9 cellular contexts compared by ENCODE assay signal in the genomic region with DNA sequence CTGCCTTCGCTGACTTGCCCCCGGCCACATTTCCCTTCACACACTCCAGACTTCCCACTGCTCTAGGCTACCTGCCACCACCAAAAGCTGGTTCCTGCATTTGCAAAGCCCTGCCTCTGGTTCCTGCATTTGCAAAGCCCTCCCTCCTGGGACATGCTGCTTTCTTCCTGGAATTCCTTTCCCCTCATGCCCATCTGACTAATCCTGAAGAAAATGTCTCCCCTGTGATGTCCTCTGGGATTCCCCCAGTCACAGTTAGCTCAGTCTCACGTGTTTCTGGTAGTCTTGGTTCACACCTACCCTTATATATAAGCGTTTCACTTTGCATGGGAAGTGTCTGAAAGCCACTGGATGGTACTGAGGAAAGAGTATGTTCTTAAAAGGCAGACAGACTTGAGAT.
DNase-seq lines count a peak whose midpoint lies in the region; ATAC-seq and TF ChIP-seq lines count a peak whose summit lies in the region.
"Had no signal": no experiment of that assay in that cellular context is flagged by ENCODE, and none has a peak within 500 bp of the region (broad histone marks: within the 10 kb centered on the region; RNA-seq: fewer than 3 reads in every experiment).

No MANE protein-coding gene starts in this region.

- CTCF ChIA-PET in HEK293 (lab: Yijun Ruan, JAX), result interaction anchor here (0.6 to 5.2 kb wide), 10 partner anchors 8 to 876 kb away, joined by 3 to 68 read pairs (median 8); no protein-coding TSS in a partner anchor

- no peak overlapping the region for H3K4me3 ChIP-seq in HEK293 (ENCODE audit: low read depth, low read length)
- peak overlapping the region; percentile 2 for H3K4me3 ChIP-seq in skeletal muscle satellite cell (ENCODE audit: low read length)
- H3K4me3 ChIP-seq in colonic mucosa, result no peak overlapping the region

- TF ChIP-seq CTCF in HEK293 (tag by site-specific recombination; IDR thresholded peaks at IDR 0.05), result no peak
- TF ChIP-seq CTCF in colonic mucosa (IDR thresholded peaks at IDR 0.05), result no peak

- H3K36me3 ChIP-seq in HEK293 (ENCODE audit: control insufficient read depth in 2 of 2, insufficient read depth in 1 of 2, low read length in 2 of 2) (peaks cover 0 to 9% of the 10 kb centered on the region in 2 experiments; a peak in 1 of 3 replicates), skeletal muscle satellite cell (ENCODE audit: insufficient read depth, low read length) (peaks cover 78% of the 10 kb centered on the region), colonic mucosa (no peaks in the 10 kb centered on the region)

- DNase-seq in amniotic epithelial cell (ENCODE audit: low read depth), result peak; percentile 54
- DNase-seq in foreskin melanocyte, result peak; percentile 42
- no peak for DNase-seq in left colon
- DNase-seq in T-helper 17 cell, result no peak
- DNase-seq in colonic mucosa, result no peak
- DNase-seq: NCI-H1105 had no signal

- intact Hi-C loops in left colon (cut with DNase I, micrococcal nuclease), result loop anchor here (5.0 to 10.0 kb wide), 2 partner anchors 159 to 161 kb away; no protein-coding TSS in a partner anchor
- intact Hi-C loops in colonic mucosa (cut with DNase I), result loop anchor here (5.0 kb wide), 1 partner anchor 179 kb away; no protein-coding TSS in a partner anchor

- ATAC-seq in left colon (no peak), T-helper 17 cell (no peak)

- H3K27me3 ChIP-seq in skeletal muscle satellite cell (ENCODE audit: control insufficient read depth, insufficient read depth, low read length) (no peaks in the 10 kb centered on the region), colonic mucosa (no peaks in the 10 kb centered on the region)

- peaks cover 27% of the 10 kb centered on the region for H3K27me3 Mint-ChIP-seq in T-helper 17 cell

- H3K9me3 ChIP-seq in HEK293 (ENCODE audit: control insufficient read depth, insufficient read depth, low read depth, low read length), result no peaks in the 10 kb centered on the region
- H3K9me3 ChIP-seq in skeletal muscle satellite cell (replicated peaks; ENCODE audit: low read length), result no peaks in the 10 kb centered on the region
- no peaks in the 10 kb centered on the region for H3K9me3 ChIP-seq in T-helper 17 cell (ENCODE audit: control insufficient read depth, low read length, poor library complexity, severe bottlenecking)
- H3K9me3 ChIP-seq in colonic mucosa, result no peaks in the 10 kb centered on the region

- H3K36me3 Mint-ChIP-seq in T-helper 17 cell (ENCODE audit: low read depth), result peaks cover 3% of the 10 kb centered on the region
- H3K36me3 Mint-ChIP-seq: activated naive CD8-positive, alpha-beta T cell had no signal

- no peak overlapping the region for H3K4me3 Mint-ChIP-seq in T-helper 17 cell
- H3K4me3 Mint-ChIP-seq: activated naive CD8-positive, alpha-beta T cell had no signal

- peak overlapping the region; percentile 11 for H3K4me2 ChIP-seq in skeletal muscle satellite cell (ENCODE audit: low read length)

- H3K4me1 ChIP-seq in HEK293 (ENCODE audit: control insufficient read depth, insufficient read depth, low read length), result peaks cover 12% of the 10 kb centered on the region
- peaks cover 52% of the 10 kb centered on the region for H3K4me1 ChIP-seq in skeletal muscle satellite cell (ENCODE audit: control insufficient read depth, insufficient read depth, low read length)
- peaks cover 4% of the 10 kb centered on the region for H3K4me1 ChIP-seq in colonic mucosa

- H3K4me1 Mint-ChIP-seq in T-helper 17 cell, result peaks cover 6% of the 10 kb centered on the region

- H3K9ac ChIP-seq in skeletal muscle satellite cell (ENCODE audit: low read depth, low read length), result peak overlapping the region; percentile 4
- H3K9ac ChIP-seq in colonic mucosa (ENCODE audit: low read depth in 2 of 2, low read length in 2 of 2), result no peak overlapping the region

- H3K27ac ChIP-seq in HEK293 (ENCODE audit: extremely low read depth, low read depth, low read length) (peak overlapping the region; percentile 55; the same call in 1 of the 2 replicates), colonic mucosa (no peak overlapping the region)

- H3K27ac Mint-ChIP-seq in T-helper 17 cell, result no peak overlapping the region
- H3K27ac Mint-ChIP-seq: activated naive CD8-positive, alpha-beta T cell had no signal

- POLR2A ChIA-PET in HEK293 (lab: Yijun Ruan, JAX), result no interaction called here

TF ChIP-seq in HEK293, 187 proteins besides CTCF, POLR2A, EP300 and RAD21 (continues in another document):
- TF ChIP-seq, protein P1, sequence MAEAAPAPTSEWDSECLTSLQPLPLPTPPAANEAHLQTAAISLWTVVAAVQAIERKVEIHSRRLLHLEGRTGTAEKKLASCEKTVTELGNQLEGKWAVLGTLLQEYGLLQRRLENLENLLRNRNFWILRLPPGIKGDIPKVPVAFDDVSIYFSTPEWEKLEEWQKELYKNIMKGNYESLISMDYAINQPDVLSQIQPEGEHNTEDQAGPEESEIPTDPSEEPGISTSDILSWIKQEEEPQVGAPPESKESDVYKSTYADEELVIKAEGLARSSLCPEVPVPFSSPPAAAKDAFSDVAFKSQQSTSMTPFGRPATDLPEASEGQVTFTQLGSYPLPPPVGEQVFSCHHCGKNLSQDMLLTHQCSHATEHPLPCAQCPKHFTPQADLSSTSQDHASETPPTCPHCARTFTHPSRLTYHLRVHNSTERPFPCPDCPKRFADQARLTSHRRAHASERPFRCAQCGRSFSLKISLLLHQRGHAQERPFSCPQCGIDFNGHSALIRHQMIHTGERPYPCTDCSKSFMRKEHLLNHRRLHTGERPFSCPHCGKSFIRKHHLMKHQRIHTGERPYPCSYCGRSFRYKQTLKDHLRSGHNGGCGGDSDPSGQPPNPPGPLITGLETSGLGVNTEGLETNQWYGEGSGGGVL (tag by site-specific recombination; IDR thresholded peaks at IDR 0.05), result no peak
- no peak for TF ChIP-seq ZNF274 (IDR thresholded peaks at IDR 0.05; ENCODE audit: low read length)
- no peak for TF ChIP-seq ZNF274 (tag by site-specific recombination; IDR thresholded peaks at IDR 0.05; ENCODE audit: borderline replicate concordance)
- TF ChIP-seq, protein P2, sequence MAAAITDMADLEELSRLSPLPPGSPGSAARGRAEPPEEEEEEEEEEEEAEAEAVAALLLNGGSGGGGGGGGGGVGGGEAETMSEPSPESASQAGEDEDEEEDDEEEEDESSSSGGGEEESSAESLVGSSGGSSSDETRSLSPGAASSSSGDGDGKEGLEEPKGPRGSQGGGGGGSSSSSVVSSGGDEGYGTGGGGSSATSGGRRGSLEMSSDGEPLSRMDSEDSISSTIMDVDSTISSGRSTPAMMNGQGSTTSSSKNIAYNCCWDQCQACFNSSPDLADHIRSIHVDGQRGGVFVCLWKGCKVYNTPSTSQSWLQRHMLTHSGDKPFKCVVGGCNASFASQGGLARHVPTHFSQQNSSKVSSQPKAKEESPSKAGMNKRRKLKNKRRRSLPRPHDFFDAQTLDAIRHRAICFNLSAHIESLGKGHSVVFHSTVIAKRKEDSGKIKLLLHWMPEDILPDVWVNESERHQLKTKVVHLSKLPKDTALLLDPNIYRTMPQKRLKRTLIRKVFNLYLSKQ (tag by site-specific recombination; IDR thresholded peaks at IDR 0.05; ENCODE audit: borderline replicate concordance), result no peak
- no peak for TF ChIP-seq ZNF18 (tag by site-specific recombination; IDR thresholded peaks at IDR 0.05)
- TF ChIP-seq, protein P3, sequence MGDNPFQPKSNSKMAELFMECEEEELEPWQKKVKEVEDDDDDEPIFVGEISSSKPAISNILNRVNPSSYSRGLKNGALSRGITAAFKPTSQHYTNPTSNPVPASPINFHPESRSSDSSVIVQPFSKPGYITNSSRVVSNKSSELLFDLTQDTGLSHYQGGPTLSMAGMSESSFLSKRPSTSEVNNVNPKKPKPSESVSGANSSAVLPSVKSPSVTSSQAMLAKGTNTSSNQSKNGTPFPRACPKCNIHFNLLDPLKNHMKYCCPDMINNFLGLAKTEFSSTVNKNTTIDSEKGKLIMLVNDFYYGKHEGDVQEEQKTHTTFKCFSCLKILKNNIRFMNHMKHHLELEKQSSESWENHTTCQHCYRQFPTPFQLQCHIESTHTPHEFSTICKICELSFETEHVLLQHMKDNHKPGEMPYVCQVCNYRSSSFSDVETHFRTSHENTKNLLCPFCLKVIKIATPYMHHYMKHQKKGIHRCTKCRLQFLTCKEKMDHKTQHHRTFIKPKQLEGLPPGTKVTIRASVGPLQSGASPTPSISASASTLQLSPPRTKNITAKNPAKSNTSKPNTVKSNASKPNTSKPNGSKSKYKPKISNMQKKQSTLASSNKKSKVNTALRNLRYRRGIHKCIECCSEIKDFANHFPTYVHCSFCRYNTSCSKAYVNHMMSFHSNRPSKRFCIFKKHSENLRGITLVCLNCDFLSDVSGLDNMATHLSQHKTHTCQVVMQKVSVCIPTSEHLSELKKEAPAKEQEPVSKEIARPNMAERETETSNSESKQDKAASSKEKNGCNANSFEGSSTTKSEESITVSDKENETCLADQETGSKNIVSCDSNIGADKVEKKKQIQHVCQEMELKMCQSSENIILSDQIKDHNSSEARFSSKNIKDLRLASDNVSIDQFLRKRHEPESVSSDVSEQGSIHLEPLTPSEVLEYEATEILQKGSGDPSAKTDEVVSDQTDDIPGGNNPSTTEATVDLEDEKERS (tag by site-specific recombination; IDR thresholded peaks at IDR 0.05), result no peak
- TF ChIP-seq OVOL3 (tag by site-specific recombination; IDR thresholded peaks at IDR 0.05), result no peak
- TF ChIP-seq ZBTB26 (tag by site-specific recombination; optimal IDR thresholded peaks at IDR 0.05), result no peak
- TF ChIP-seq GLIS1 (tag by site-specific recombination; IDR thresholded peaks at IDR 0.05), result no peak
- TF ChIP-seq ZNF366 (tag by site-specific recombination; conservative IDR thresholded peaks at IDR 0.05), result no peak

Comparison
In these comparisons a context has a peak if more than half of its experiments do, and no peak if none do; other contexts are left out.
1. DNase-seq: peak in amniotic epithelial cell (single experiment) and foreskin melanocyte (single experiment); none in left colon (0 of 2), T-helper 17 cell (0 of 3) and colonic mucosa (single experiment).